ENCODE assay signal across 1 cellular context in genomic region chr16:50761276-50761675, GRCh38.
TF ChIP-seq lines count a peak whose summit lies in the region.

No MANE protein-coding gene starts in this region.

TF ChIP-seq in IMR-90, 13 proteins besides CTCF, POLR2A, EP300 and RAD21:
- TF ChIP-seq MAZ (IDR thresholded peaks at IDR 0.05; ENCODE audit: borderline replicate concordance, low read depth, low read length) = no peak
- TF ChIP-seq NFE2L2 (IDR thresholded peaks at IDR 0.05; ENCODE audit: low read depth, low read length) = no peak
- no peak for TF ChIP-seq RFX5 (IDR thresholded peaks at IDR 0.05; ENCODE audit: low read depth, low read length)
- no peak for TF ChIP-seq MAFK (IDR thresholded peaks at IDR 0.05; ENCODE audit: low read depth, low read length)
- TF ChIP-seq CEBPB (IDR thresholded peaks at IDR 0.05; ENCODE audit: low read depth, low read length) = no peak
- no peak for TF ChIP-seq USF2 (IDR thresholded peaks at IDR 0.05; ENCODE audit: low read depth, low read length)
- TF ChIP-seq FOS (IDR thresholded peaks at IDR 0.05; ENCODE audit: low read depth, low read length) = no peak
- no peak for TF ChIP-seq SMC3 (IDR thresholded peaks at IDR 0.05; ENCODE audit: low read depth, low read length)
- TF ChIP-seq CHD1 (IDR thresholded peaks at IDR 0.05; ENCODE audit: low read depth, low read length) = no peak
- no peak for TF ChIP-seq MXI1 (IDR thresholded peaks at IDR 0.05; ENCODE audit: borderline replicate concordance, low read depth, low read length)
- no peak for TF ChIP-seq ELK1 (IDR thresholded peaks at IDR 0.05; ENCODE audit: borderline replicate concordance, low read depth, low read length)
- no peak for TF ChIP-seq BHLHE40 (IDR thresholded peaks at IDR 0.05; ENCODE audit: low read depth, low read length)
- no peak for TF ChIP-seq RCOR1 (IDR thresholded peaks at IDR 0.05; ENCODE audit: insufficient replicate concordance, low read length)
TF ChIP-seq in IMR-90: peak in this region for 0.
